Comparison of ENCODE assay signal across 38 cellular contexts in genomic region chr13:73549717-73550116, GRCh38.
"Had no signal": no experiment of that assay in that cellular context is flagged by ENCODE, and none has a peak within 500 bp of the region (broad histone marks: within the 10 kb centered on the region; RNA-seq: fewer than 3 reads in every experiment).

No MANE protein-coding gene starts in this region.

- H3K9me3 Mint-ChIP-seq: activated CD4-positive, alpha-beta memory T cell treated with anti-CD3 and anti-CD28 coated beads, Interleukin-2, amount 10 ng/mL, durations not matched to agents 7 days and 5 days; activated CD4-positive, alpha-beta T cell treated with anti-CD3 and anti-CD28 coated beads, Interleukin-2, amount 10 ng/mL, durations not matched to agents 7 days and 5 days; activated naive CD4-positive, alpha-beta T cell treated with anti-CD3 and anti-CD28 coated beads, Interleukin-2, amount 10 ng/mL, durations not matched to agents 7 days and 5 days; activated naive CD4-positive, alpha-beta T cell treated with anti-CD3 and anti-CD28 coated beads, Interleukin-2, amount 50 U/mL, for 24 hours; activated naive CD8-positive, alpha-beta T cell treated with anti-CD3 and anti-CD28 coated beads, Interleukin-2, amount 50 U/mL, for 24 hours; activated T-cell treated with anti-CD3 and anti-CD28 coated beads, Interleukin-2, amount 50 U/mL, for 24 hours; activated T-helper 2 cell treated with anti-CD3 and anti-CD28 coated beads, Interferon-gamma antibody, Interleukin-2, Interleukin-4, amounts not matched to agents 10 μg/mL and 5 μg/mL and 100 μg/mL, durations not matched to agents 14 hours and 24 hours and 36 hours; T-helper 1 cell treated with Interleukin-12 subunit alpha and Interleukin-12 subunit beta and Interleukin-4 antibody, amounts not matched to agents 30 μg/mL and 1 μg/mL, for 36 hours; T-helper 2 cell treated with Interferon-gamma antibody and Interleukin-4, amounts not matched to agents 5 μg/mL and 100 μg/mL, for 36 hours had no signal

- H3K9me3 ChIP-seq: ascending aorta had no signal

- H3K4me1 Mint-ChIP-seq: activated CD4-positive, alpha-beta memory T cell treated with anti-CD3 and anti-CD28 coated beads, Interleukin-2, amount 10 ng/mL, durations not matched to agents 7 days and 5 days; activated CD4-positive, alpha-beta T cell treated with anti-CD3 and anti-CD28 coated beads for 36 hours; activated CD4-positive, alpha-beta T cell treated with anti-CD3 and anti-CD28 coated beads, Interleukin-2, amount 10 ng/mL, durations not matched to agents 7 days and 5 days; activated CD8-positive, alpha-beta memory T cell treated with anti-CD3 and anti-CD28 coated beads, Interleukin-2, amount 10 ng/mL, durations not matched to agents 7 days and 5 days; activated naive CD4-positive, alpha-beta T cell treated with anti-CD3 and anti-CD28 coated beads, Interleukin-2, amount 10 ng/mL, durations not matched to agents 7 days and 5 days; activated naive CD4-positive, alpha-beta T cell treated with anti-CD3 and anti-CD28 coated beads, Interleukin-2, amount 50 U/mL, for 24 hours; activated naive CD8-positive, alpha-beta T cell treated with anti-CD3 and anti-CD28 coated beads, Interleukin-2, amount 10 ng/mL, durations not matched to agents 7 days and 5 days; activated naive CD8-positive, alpha-beta T cell treated with anti-CD3 and anti-CD28 coated beads, Interleukin-2, amount 50 U/mL, for 24 hours had no signal

- H3K4me3 ChIP-seq: ascending aorta, breast epithelium had no signal

- H3K36me3 ChIP-seq: ascending aorta, brain microvascular endothelial cell, breast epithelium, WERI-Rb-1 had no signal

- H3K4me1 ChIP-seq: ascending aorta, breast epithelium had no signal

- H3K27ac ChIP-seq: ascending aorta, brain microvascular endothelial cell, breast epithelium, WERI-Rb-1 had no signal

- H3K27ac Mint-ChIP-seq: activated CD4-positive, alpha-beta memory T cell treated with anti-CD3 and anti-CD28 coated beads, Interleukin-2, amount 10 ng/mL, durations not matched to agents 7 days and 5 days; activated CD4-positive, alpha-beta T cell treated with anti-CD3 and anti-CD28 coated beads for 36 hours; activated CD4-positive, alpha-beta T cell treated with anti-CD3 and anti-CD28 coated beads, Interleukin-2, amount 10 ng/mL, durations not matched to agents 7 days and 5 days; activated CD8-positive, alpha-beta memory T cell treated with anti-CD3 and anti-CD28 coated beads, Interleukin-2, amount 10 ng/mL, durations not matched to agents 7 days and 5 days; activated CD8-positive, alpha-beta T cell treated with anti-CD3 and anti-CD28 coated beads, Interleukin-2, amount 10 ng/mL, durations not matched to agents 7 days and 5 days; activated naive CD4-positive, alpha-beta T cell treated with anti-CD3 and anti-CD28 coated beads, Interleukin-2, amount 10 ng/mL, durations not matched to agents 7 days and 5 days; activated naive CD4-positive, alpha-beta T cell treated with anti-CD3 and anti-CD28 coated beads, Interleukin-2, amount 50 U/mL, for 24 hours; activated naive CD8-positive, alpha-beta T cell; activated naive CD8-positive, alpha-beta T cell treated with anti-CD3 and anti-CD28 coated beads, Interleukin-2, amount 10 ng/mL, durations not matched to agents 7 days and 5 days; activated naive CD8-positive, alpha-beta T cell treated with anti-CD3 and anti-CD28 coated beads, Interleukin-2, amount 50 U/mL, for 24 hours; activated T-cell treated with anti-CD3 and anti-CD28 coated beads, Interleukin-2, amount 50 U/mL, for 24 hours; activated T-helper 2 cell treated with anti-CD3 and anti-CD28 coated beads, Interferon-gamma antibody, Interleukin-2, Interleukin-4, amounts not matched to agents 10 μg/mL and 5 μg/mL and 100 μg/mL, durations not matched to agents 14 hours and 24 hours and 36 hours; T-helper 1 cell treated with Interleukin-12 subunit alpha and Interleukin-12 subunit beta and Interleukin-4 antibody, amounts not matched to agents 30 μg/mL and 1 μg/mL, for 36 hours; T-helper 2 cell treated with Interferon-gamma antibody and Interleukin-4, amounts not matched to agents 5 μg/mL and 100 μg/mL, for 36 hours; WTC11 had no signal

- H3K4me3 Mint-ChIP-seq: activated CD4-positive, alpha-beta memory T cell treated with anti-CD3 and anti-CD28 coated beads, Interleukin-2, amount 10 ng/mL, durations not matched to agents 7 days and 5 days; activated CD4-positive, alpha-beta T cell treated with anti-CD3 and anti-CD28 coated beads for 36 hours; activated CD4-positive, alpha-beta T cell treated with anti-CD3 and anti-CD28 coated beads, Interleukin-2, amount 10 ng/mL, durations not matched to agents 7 days and 5 days; activated CD8-positive, alpha-beta memory T cell treated with anti-CD3 and anti-CD28 coated beads, Interleukin-2, amount 10 ng/mL, durations not matched to agents 7 days and 5 days; activated CD8-positive, alpha-beta T cell treated with anti-CD3 and anti-CD28 coated beads, Interleukin-2, amount 10 ng/mL, durations not matched to agents 7 days and 5 days; activated naive CD4-positive, alpha-beta T cell treated with anti-CD3 and anti-CD28 coated beads, Interleukin-2, amount 10 ng/mL, durations not matched to agents 7 days and 5 days; activated naive CD4-positive, alpha-beta T cell treated with anti-CD3 and anti-CD28 coated beads, Interleukin-2, amount 50 U/mL, for 24 hours; activated naive CD8-positive, alpha-beta T cell; activated naive CD8-positive, alpha-beta T cell treated with anti-CD3 and anti-CD28 coated beads, Interleukin-2, amount 10 ng/mL, durations not matched to agents 7 days and 5 days; activated naive CD8-positive, alpha-beta T cell treated with anti-CD3 and anti-CD28 coated beads, Interleukin-2, amount 50 U/mL, for 24 hours; activated T-cell treated with anti-CD3 and anti-CD28 coated beads, Interleukin-2, amount 50 U/mL, for 24 hours; T-helper 1 cell treated with Interleukin-12 subunit alpha and Interleukin-12 subunit beta and Interleukin-4 antibody, amounts not matched to agents 30 μg/mL and 1 μg/mL, for 36 hours; T-helper 2 cell treated with Interferon-gamma antibody and Interleukin-4, amounts not matched to agents 5 μg/mL and 100 μg/mL, for 36 hours; WTC11 had no signal

- H3K36me3 Mint-ChIP-seq: activated CD8-positive, alpha-beta memory T cell treated with anti-CD3 and anti-CD28 coated beads, Interleukin-2, amount 10 ng/mL, durations not matched to agents 7 days and 5 days; activated naive CD4-positive, alpha-beta T cell treated with anti-CD3 and anti-CD28 coated beads, Interleukin-2, amount 10 ng/mL, durations not matched to agents 7 days and 5 days; activated naive CD4-positive, alpha-beta T cell treated with anti-CD3 and anti-CD28 coated beads, Interleukin-2, amount 50 U/mL, for 24 hours; activated naive CD8-positive, alpha-beta T cell treated with anti-CD3 and anti-CD28 coated beads, Interleukin-2, amount 10 ng/mL, durations not matched to agents 7 days and 5 days; WTC11 had no signal

- FAIRE-seq: TTC549 had no signal

- H3K27me3 Mint-ChIP-seq: activated CD4-positive, alpha-beta memory T cell treated with anti-CD3 and anti-CD28 coated beads, Interleukin-2, amount 10 ng/mL, durations not matched to agents 7 days and 5 days; activated CD4-positive, alpha-beta T cell treated with anti-CD3 and anti-CD28 coated beads for 36 hours; activated naive CD4-positive, alpha-beta T cell treated with anti-CD3 and anti-CD28 coated beads, Interleukin-2, amount 50 U/mL, for 24 hours; activated naive CD8-positive, alpha-beta T cell treated with anti-CD3 and anti-CD28 coated beads, Interleukin-2, amount 10 ng/mL, durations not matched to agents 7 days and 5 days; activated naive CD8-positive, alpha-beta T cell treated with anti-CD3 and anti-CD28 coated beads, Interleukin-2, amount 50 U/mL, for 24 hours; activated T-cell treated with anti-CD3 and anti-CD28 coated beads, Interleukin-2, amount 50 U/mL, for 24 hours had no signal

- DNase-seq: activated CD4-positive, alpha-beta memory T cell treated with anti-CD3 and anti-CD28 coated beads, Interleukin-2, amount 10 ng/mL, durations not matched to agents 7 days and 5 days; activated CD4-positive, alpha-beta T cell treated with anti-CD3 and anti-CD28 coated beads for 1 hour; activated CD4-positive, alpha-beta T cell treated with anti-CD3 and anti-CD28 coated beads for 36 hours; activated CD4-positive, alpha-beta T cell treated with anti-CD3 and anti-CD28 coated beads for 48 hours; activated CD4-positive, alpha-beta T cell treated with anti-CD3 and anti-CD28 coated beads, Interleukin-2, amount 10 ng/mL, durations not matched to agents 7 days and 5 days; activated CD4-positive, alpha-beta T cell treated with anti-CD3 and anti-CD28 coated beads, Interleukin-2, amount 50 U/mL, for 48 hours; activated CD4-positive, CD25-positive, alpha-beta regulatory T cell; activated CD8-positive, alpha-beta memory T cell treated with anti-CD3 and anti-CD28 coated beads for 24 hours; activated CD8-positive, alpha-beta memory T cell treated with anti-CD3 and anti-CD28 coated beads, Interleukin-2, amount 10 ng/mL, durations not matched to agents 7 days and 5 days; activated CD8-positive, alpha-beta memory T cell treated with anti-CD3 and anti-CD28 coated beads, Interleukin-2, amount 50 U/mL, for 48 hours; activated CD8-positive, alpha-beta T cell treated with anti-CD3 and anti-CD28 coated beads, Interleukin-2, amount 10 ng/mL, durations not matched to agents 7 days and 5 days; activated effector memory CD4-positive, alpha-beta T cell treated with Interleukin-2 at 50 U/mL for 16 hours; activated gamma-delta T cell; activated naive CD4-positive, alpha-beta T cell treated with anti-CD3 and anti-CD28 coated beads, Interleukin-2, amount 10 ng/mL, durations not matched to agents 7 days and 5 days; activated naive CD4-positive, alpha-beta T cell treated with Interleukin-2 at 50 U/mL for 16 hours; activated naive CD8-positive, alpha-beta T cell treated with anti-CD3 and anti-CD28 coated beads, Interleukin-2, amount 10 ng/mL, durations not matched to agents 7 days and 5 days; activated naive CD8-positive, alpha-beta T cell treated with anti-CD3 and anti-CD28 coated beads, Interleukin-2, amount 50 U/mL, for 24 hours; activated T-cell treated with anti-CD3 and anti-CD28 coated beads, Interleukin-2, amount 50 U/mL, for 24 hours; activated T-cell treated with anti-CD3 and anti-CD28 coated beads, Interleukin-2, amount 50 U/mL, for 48 hours; amygdala; anterior cingulate cortex; brain microvascular endothelial cell; central memory CD4-positive, alpha-beta T cell; SW 1271; T-helper 1 cell; T-helper 2 cell; T-helper 9 cell; WERI-Rb-1 had no signal

- ATAC-seq: activated CD4-positive, alpha-beta T cell treated with anti-CD3 and anti-CD28 coated beads for 36 hours; activated CD4-positive, CD25-positive, alpha-beta regulatory T cell treated with anti-CD3 and anti-CD28 coated beads, Interleukin-2, amount 50 U/mL, for 24 hours; activated CD8-positive, alpha-beta memory T cell treated with anti-CD3 and anti-CD28 coated beads, Interleukin-2, amount 10 ng/mL, durations not matched to agents 7 days and 5 days; activated CD8-positive, alpha-beta T cell treated with anti-CD3 and anti-CD28 coated beads, Interleukin-2, amount 10 ng/mL, durations not matched to agents 7 days and 5 days; activated naive CD8-positive, alpha-beta T cell treated with anti-CD3 and anti-CD28 coated beads, Interleukin-2, amount 50 U/mL, for 24 hours; WTC11 had no signal

- H3K27me3 ChIP-seq: ascending aorta, brain microvascular endothelial cell, breast epithelium had no signal
